Comparison of ENCODE assay signal across 25 cellular contexts in genomic region chr13:26987614-26988013, GRCh38.
"Had no signal": no experiment of that assay in that cellular context is flagged by ENCODE, and none has a peak within 500 bp of the region (broad histone marks: within the 10 kb centered on the region; RNA-seq: fewer than 3 reads in every experiment).

No MANE protein-coding gene starts in this region.

- DNase-seq: cerebellar nuclear complex; effector CD4-positive, alpha-beta T cell; foreskin fibroblast; gastrocnemius medialis; heart left ventricle; kidney; left lung; lower lobe of right lung; naive B cell; small intestine; stimulated activated CD4-positive, alpha-beta T cell treated with anti-CD3 and anti-CD28 coated beads, Interleukin-15, amount 100 ng/mL, for 24 hours; stimulated activated CD4-positive, alpha-beta T cell treated with anti-CD3 and anti-CD28 coated beads, Interleukin-2, amount 100 ng/mL, for 48 hours; stimulated activated naive CD4-positive, alpha-beta T cell; stimulated activated naive CD8-positive, alpha-beta T cell treated with anti-CD3 and anti-CD28 coated beads, Interleukin-15, amount 100 ng/mL, for 72 hours had no signal

- H3K79me2 ChIP-seq: hepatocyte, parathyroid adenoma had no signal

- ATAC-seq: esophagus mucosa; gastrocnemius medialis; heart left ventricle; natural killer cell treated with Interleukin-12 subunit alpha and Interleukin-12 subunit beta and Interleukin-15 and Interleukin-18, amount 100 ng/mL, for 72 hours; stimulated activated naive CD8-positive, alpha-beta T cell treated with anti-CD3 and anti-CD28 coated beads, Interleukin-15, amount 100 ng/mL, for 72 hours had no signal

- H3K9me3 ChIP-seq: gastrocnemius medialis, heart left ventricle, left lung, lower lobe of right lung, prostate gland, right atrium auricular region, tibial artery had no signal

- H3K27ac ChIP-seq: epithelial cell of prostate, gastrocnemius medialis, heart left ventricle, hepatocyte, left lung, lower lobe of right lung, neural progenitor cell, parathyroid adenoma, prostate gland, right atrium auricular region, tibial artery had no signal

- H3K9me3 Mint-ChIP-seq: naive B cell; natural killer cell treated with Interleukin-12 subunit alpha and Interleukin-12 subunit beta and Interleukin-15 and Interleukin-18, amount 100 ng/mL, for 72 hours; neural progenitor cell; stimulated activated naive CD8-positive, alpha-beta T cell treated with anti-CD3 and anti-CD28 coated beads, Interleukin-15, amount 100 ng/mL, for 72 hours; type B pancreatic cell had no signal

- H3K27ac Mint-ChIP-seq: natural killer cell treated with Interleukin-12 subunit alpha and Interleukin-12 subunit beta and Interleukin-15 and Interleukin-18, amount 100 ng/mL, for 72 hours; type B pancreatic cell had no signal

- H3K4me1 ChIP-seq: gastrocnemius medialis, neural progenitor cell, parathyroid adenoma had no signal

- H2AFZ ChIP-seq: hepatocyte, neural progenitor cell, parathyroid adenoma had no signal

- H3K27me3 ChIP-seq: dorsolateral prefrontal cortex, heart left ventricle, hepatocyte, neural progenitor cell, right atrium auricular region had no signal

- H3K4me3 Mint-ChIP-seq: naive B cell; natural killer cell treated with Interleukin-12 subunit alpha and Interleukin-12 subunit beta and Interleukin-15 and Interleukin-18, amount 100 ng/mL, for 72 hours; neural progenitor cell; stimulated activated naive CD8-positive, alpha-beta T cell treated with anti-CD3 and anti-CD28 coated beads, Interleukin-15, amount 100 ng/mL, for 72 hours; type B pancreatic cell had no signal

- H3K36me3 Mint-ChIP-seq: naive B cell; natural killer cell treated with Interleukin-12 subunit alpha and Interleukin-12 subunit beta and Interleukin-15 and Interleukin-18, amount 100 ng/mL, for 72 hours; neural progenitor cell; type B pancreatic cell had no signal

- H3K36me3 ChIP-seq: gastrocnemius medialis, heart left ventricle, left lung, lower lobe of right lung, neural progenitor cell, prostate gland, right atrium auricular region, tibial artery had no signal

- H3K4me3 ChIP-seq: dorsolateral prefrontal cortex, gastrocnemius medialis, heart left ventricle, hepatocyte, left lung, lower lobe of right lung, neural progenitor cell, prostate gland, right atrium auricular region, tibial artery had no signal

- H3K9ac ChIP-seq: neural progenitor cell, parathyroid adenoma had no signal

- H3K4me2 ChIP-seq: hepatocyte, neural progenitor cell had no signal
